8 cellular contexts compared by ENCODE assay signal in genomic region chr1:228646717-228647522, GRCh38.
DNase-seq lines count a peak whose midpoint lies in the region; ATAC-seq, FAIRE-seq and TF ChIP-seq lines count a peak whose summit lies in the region.

No MANE protein-coding gene starts in this region.

- no peak overlapping the region for H3K27ac ChIP-seq in GM12878 (ENCODE audit: control insufficient read depth, insufficient read depth)

- no peak for TF ChIP-seq POLR2A in GM12878 (IDR thresholded peaks at IDR 0.05; ENCODE audit: low read depth, low read length)

- H3K36me3 Mint-ChIP-seq in immature natural killer cell = peaks cover 0 to under 1% (median 0%) of the 10 kb centered on the region in 3 donors

- H4K20me1 ChIP-seq in GM12878 (ENCODE audit: control insufficient read depth, insufficient read depth) = no peaks in the 10 kb centered on the region

- SMC1A ChIA-PET in GM12878 (lab: Charles Lee; ENCODE audit: uncharacterized antibody, unreplicated experiment) = no interaction called here

- in situ Hi-C loops in GM12878 (cut with MboI) = no loop called here

- H3K9ac ChIP-seq in GM12878 (ENCODE audit: control insufficient read depth, insufficient read depth, low read length) = no peak overlapping the region

- H3K79me2 ChIP-seq in GM12878 (ENCODE audit: control insufficient read depth, insufficient read depth, low read length) = no peaks in the 10 kb centered on the region

- H3K27me3 Mint-ChIP-seq in immature natural killer cell (ENCODE audit: low read depth in 3 of 3) = peaks cover 36 to 43% (median 40%) of the 10 kb centered on the region in 3 donors

- peaks cover 27 to 31% of the 10 kb centered on the region in 2 donors for H3K4me1 Mint-ChIP-seq in immature natural killer cell

- H3K9me3 Mint-ChIP-seq in immature natural killer cell = peaks cover 0 to 7% (median 0%) of the 10 kb centered on the region in 6 donors

- CTCF ChIA-PET in GM12878 (lab: Yijun Ruan, JAX) = no interaction called here

- H3K27ac Mint-ChIP-seq in immature natural killer cell = peak overlapping the region in 4 of 6 donors; percentile 8 to 79 (median 42)

- BruUV-seq in GM12878 (replicated peaks; lab: Mats Ljungman, UMichigan) = no TSS peak

- TF ChIP-seq RAD21 in GM12878 (IDR thresholded peaks at IDR 0.05; ENCODE audit: insufficient read depth, low read depth, low read length) = no peak

- no peak for TF ChIP-seq EP300 in GM12878 (IDR thresholded peaks at IDR 0.05; ENCODE audit: borderline replicate concordance in 1 of 2, control insufficient read depth in 1 of 2, low read depth in 2 of 2, low read length in 2 of 2)

- H3K4me3 ChIP-seq in GM12878 = peak overlapping the region; percentile 73

- peaks cover 11 to 26% of the 10 kb centered on the region in 2 experiments for H3K27me3 ChIP-seq in GM12878 (replicated peaks in 1 of 2; ENCODE audit: control insufficient read depth in 2 of 2, insufficient read depth in 2 of 2, low read length in 1 of 2)

- ATAC-seq in GM12878 (peak; percentile 84), GM21737 (IDR thresholded peaks at IDR 0.05; ENCODE audit: unreplicated experiment) (no peak), HG03196 (IDR thresholded peaks at IDR 0.05; ENCODE audit: unreplicated experiment) (no peak)

- RAD21 ChIA-PET in GM12878 (lab: Charles Lee; ENCODE audit: unreplicated experiment) = no interaction called here

- peak; percentile 61 for FAIRE-seq in GM12878 (lab: Jason Lieb, UNC)

- TF ChIP-seq CTCF in GM12878 (IDR thresholded peaks at IDR 0.05 in 2 of 3, conservative IDR thresholded peaks at IDR 0.05 in 1 of 3; ENCODE audit: control insufficient read depth in 2 of 3, extremely low read depth in 1 of 3, insufficient read depth in 1 of 3, low read depth in 3 of 3, low read length in 3 of 3) = no peak

- H3K36me3 ChIP-seq in GM12878 (ENCODE audit: control insufficient read depth in 2 of 2, insufficient read depth in 2 of 2, low read length in 1 of 2) = no peaks in the 10 kb centered on the region

- POLR2A ChIA-PET in GM12878 (lab: Charles Lee) = no interaction called here

- H3K9me3 ChIP-seq in GM12878 (replicated peaks; ENCODE audit: control insufficient read depth, insufficient read depth, low read length) = peaks cover 2% of the 10 kb centered on the region; the same call in 1 of the 3 replicates

- WGBS in GM12878 (ENCODE audit: insufficient coverage, insufficient replicate concordance, low lambda C conversion rate, missing lambda C conversion rate) = 2% methylated on average over 49 of the region's 49 CpGs

- intact Hi-C loops in GM12878 (cut with micrococcal nuclease; ENCODE audit: unreplicated experiment) = no loop called here

- peak overlapping the region; percentile 84 for H2AFZ ChIP-seq in GM12878 (ENCODE audit: control insufficient read depth, low read depth, low read length)

- peak overlapping the region; percentile 88 for H3K4me2 ChIP-seq in GM12878 (ENCODE audit: control insufficient read depth, insufficient read depth)

- peak; percentile 57 for DNase-seq in GF-D8 (lab: John Stamatoyannopoulos, UW)
- peak in 64 of 76 experiments; percentile 9 to 76 (median 45) for DNase-seq in HUDEP-2 (lab: John Stamatoyannopoulos, UW; ENCODE audit: unreplicated experiment in 76 of 76)
- peak; percentile 62 for DNase-seq in SIG-M5 (lab: John Stamatoyannopoulos, UW)
- no peak for DNase-seq in GM12878 (ENCODE audit: low read depth, low spot score)
- peak; percentile 12 to 41 (median 28) for DNase-seq in immature natural killer cell
- peak; percentile 9 to 30 for DNase-seq in stimulated activated CD4-positive, alpha-beta T cell treated with anti-CD3 and anti-CD28 coated beads, Interleukin-1b, Interleukin-23, amount 100 ng/mL, for 4 hours (ENCODE audit: low read depth in 2 of 2)

- peaks cover 3% of the 10 kb centered on the region for H3K4me1 ChIP-seq in GM12878 (ENCODE audit: control insufficient read depth, insufficient read depth, low read length)

- H3K4me3 Mint-ChIP-seq in immature natural killer cell = peak overlapping the region; percentile 84 to 98 (median 88)

TF ChIP-seq in GM12878, 131 proteins besides CTCF, POLR2A, EP300 and RAD21 (continues in another document):
- TF ChIP-seq EGR1 (IDR thresholded peaks at IDR 0.05; ENCODE audit: borderline replicate concordance in 1 of 2, low read depth in 2 of 2, low read length in 2 of 2) = no peak
- TF ChIP-seq, protein P1, sequence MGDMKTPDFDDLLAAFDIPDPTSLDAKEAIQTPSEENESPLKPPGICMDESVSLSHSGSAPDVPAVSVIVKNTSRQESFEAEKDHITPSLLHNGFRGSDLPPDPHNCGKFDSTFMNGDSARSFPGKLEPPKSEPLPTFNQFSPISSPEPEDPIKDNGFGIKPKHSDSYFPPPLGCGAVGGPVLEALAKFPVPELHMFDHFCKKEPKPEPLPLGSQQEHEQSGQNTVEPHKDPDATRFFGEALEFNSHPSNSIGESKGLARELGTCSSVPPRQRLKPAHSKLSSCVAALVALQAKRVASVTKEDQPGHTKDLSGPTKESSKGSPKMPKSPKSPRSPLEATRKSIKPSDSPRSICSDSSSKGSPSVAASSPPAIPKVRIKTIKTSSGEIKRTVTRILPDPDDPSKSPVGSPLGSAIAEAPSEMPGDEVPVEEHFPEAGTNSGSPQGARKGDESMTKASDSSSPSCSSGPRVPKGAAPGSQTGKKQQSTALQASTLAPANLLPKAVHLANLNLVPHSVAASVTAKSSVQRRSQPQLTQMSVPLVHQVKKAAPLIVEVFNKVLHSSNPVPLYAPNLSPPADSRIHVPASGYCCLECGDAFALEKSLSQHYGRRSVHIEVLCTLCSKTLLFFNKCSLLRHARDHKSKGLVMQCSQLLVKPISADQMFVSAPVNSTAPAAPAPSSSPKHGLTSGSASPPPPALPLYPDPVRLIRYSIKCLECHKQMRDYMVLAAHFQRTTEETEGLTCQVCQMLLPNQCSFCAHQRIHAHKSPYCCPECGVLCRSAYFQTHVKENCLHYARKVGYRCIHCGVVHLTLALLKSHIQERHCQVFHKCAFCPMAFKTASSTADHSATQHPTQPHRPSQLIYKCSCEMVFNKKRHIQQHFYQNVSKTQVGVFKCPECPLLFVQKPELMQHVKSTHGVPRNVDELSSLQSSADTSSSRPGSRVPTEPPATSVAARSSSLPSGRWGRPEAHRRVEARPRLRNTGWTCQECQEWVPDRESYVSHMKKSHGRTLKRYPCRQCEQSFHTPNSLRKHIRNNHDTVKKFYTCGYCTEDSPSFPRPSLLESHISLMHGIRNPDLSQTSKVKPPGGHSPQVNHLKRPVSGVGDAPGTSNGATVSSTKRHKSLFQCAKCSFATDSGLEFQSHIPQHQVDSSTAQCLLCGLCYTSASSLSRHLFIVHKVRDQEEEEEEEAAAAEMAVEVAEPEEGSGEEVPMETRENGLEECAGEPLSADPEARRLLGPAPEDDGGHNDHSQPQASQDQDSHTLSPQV (IDR thresholded peaks at IDR 0.05) = no peak
- TF ChIP-seq BHLHE40 (IDR thresholded peaks at IDR 0.05; ENCODE audit: borderline replicate concordance in 1 of 2, low read depth in 2 of 2, low read length in 1 of 2) = peak; percentile 65 to 80; a peak in 3 of 4 replicates
- 0 out of 2 replicates have a peak, but pooled peaks have one; percentile 23 for TF ChIP-seq MAX (IDR thresholded peaks at IDR 0.05; ENCODE audit: low read depth, low read length)
- TF ChIP-seq, protein P2, sequence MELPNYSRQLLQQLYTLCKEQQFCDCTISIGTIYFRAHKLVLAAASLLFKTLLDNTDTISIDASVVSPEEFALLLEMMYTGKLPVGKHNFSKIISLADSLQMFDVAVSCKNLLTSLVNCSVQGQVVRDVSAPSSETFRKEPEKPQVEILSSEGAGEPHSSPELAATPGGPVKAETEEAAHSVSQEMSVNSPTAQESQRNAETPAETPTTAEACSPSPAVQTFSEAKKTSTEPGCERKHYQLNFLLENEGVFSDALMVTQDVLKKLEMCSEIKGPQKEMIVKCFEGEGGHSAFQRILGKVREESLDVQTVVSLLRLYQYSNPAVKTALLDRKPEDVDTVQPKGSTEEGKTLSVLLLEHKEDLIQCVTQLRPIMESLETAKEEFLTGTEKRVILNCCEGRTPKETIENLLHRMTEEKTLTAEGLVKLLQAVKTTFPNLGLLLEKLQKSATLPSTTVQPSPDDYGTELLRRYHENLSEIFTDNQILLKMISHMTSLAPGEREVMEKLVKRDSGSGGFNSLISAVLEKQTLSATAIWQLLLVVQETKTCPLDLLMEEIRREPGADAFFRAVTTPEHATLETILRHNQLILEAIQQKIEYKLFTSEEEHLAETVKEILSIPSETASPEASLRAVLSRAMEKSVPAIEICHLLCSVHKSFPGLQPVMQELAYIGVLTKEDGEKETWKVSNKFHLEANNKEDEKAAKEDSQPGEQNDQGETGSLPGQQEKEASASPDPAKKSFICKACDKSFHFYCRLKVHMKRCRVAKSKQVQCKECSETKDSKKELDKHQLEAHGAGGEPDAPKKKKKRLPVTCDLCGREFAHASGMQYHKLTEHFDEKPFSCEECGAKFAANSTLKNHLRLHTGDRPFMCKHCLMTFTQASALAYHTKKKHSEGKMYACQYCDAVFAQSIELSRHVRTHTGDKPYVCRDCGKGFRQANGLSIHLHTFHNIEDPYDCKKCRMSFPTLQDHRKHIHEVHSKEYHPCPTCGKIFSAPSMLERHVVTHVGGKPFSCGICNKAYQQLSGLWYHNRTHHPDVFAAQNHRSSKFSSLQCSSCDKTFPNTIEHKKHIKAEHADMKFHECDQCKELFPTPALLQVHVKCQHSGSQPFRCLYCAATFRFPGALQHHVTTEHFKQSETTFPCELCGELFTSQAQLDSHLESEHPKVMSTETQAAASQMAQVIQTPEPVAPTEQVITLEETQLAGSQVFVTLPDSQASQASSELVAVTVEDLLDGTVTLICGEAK (IDR thresholded peaks at IDR 0.05; ENCODE audit: borderline replicate concordance) = no peak
- peak; percentile 49; the same call in 1 of the 2 replicates for TF ChIP-seq NBN (IDR thresholded peaks at IDR 0.05)
- TF ChIP-seq PKNOX1 (IDR thresholded peaks at IDR 0.05) = no peak
